In the genomic region with DNA sequence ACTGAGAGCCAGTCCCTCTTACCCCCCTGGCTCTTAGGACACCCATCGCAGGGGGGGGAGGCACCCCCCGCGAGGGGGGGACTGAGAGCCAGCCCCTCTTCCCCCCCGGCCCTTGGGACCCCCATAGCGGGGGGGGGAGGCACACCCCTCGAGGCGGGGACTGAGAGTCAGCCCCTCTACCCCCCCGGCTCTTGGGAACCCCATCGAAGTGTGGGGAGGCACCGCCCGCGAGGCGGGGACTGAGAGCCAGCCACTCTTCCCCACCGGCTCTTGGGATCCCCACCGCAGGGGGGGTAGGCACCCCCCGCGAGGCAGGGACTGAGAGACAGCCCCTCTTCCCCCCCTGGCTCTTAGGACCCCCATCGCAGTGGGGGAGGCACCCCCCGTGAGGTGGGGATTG, we compare ENCODE assay signal across 8 cellular contexts.
"Had no signal": no experiment of that assay in that cellular context is flagged by ENCODE, and none has a peak within 500 bp of the region (broad histone marks: within the 10 kb centered on the region; RNA-seq: fewer than 3 reads in every experiment).

No MANE protein-coding gene starts in this region.

- H3K9me3 ChIP-seq: HAP-1 had no signal

- H3K4me3 ChIP-seq: GM23338, HAP-1 had no signal

- H2AFZ ChIP-seq: GM23338 had no signal

- H3K4me2 ChIP-seq: GM23338, KMS-11 had no signal

- H3K36me3 ChIP-seq: HAP-1 had no signal

- ATAC-seq: GM23338, HCT116, HepG2 had no signal

- H3K4me1 ChIP-seq: HAP-1 had no signal

- H3K27ac ChIP-seq: HL-60, KMS-11 had no signal

- DNase-seq: HFFc6, KBM-7 had no signal

- H3K9ac ChIP-seq: KMS-11 had no signal
